ENCODE assay signal across 18 cellular contexts in genomic region chr15:90917569-90917968, GRCh38. TPM values are rescaled to one million over a fixed set of nuclear protein-coding genes. Genes with fewer than 3 reads are reported as not detected.
"Had no signal": no experiment of that assay in that cellular context is flagged by ENCODE, and none has a peak within 500 bp of the region (broad histone marks: within the 10 kb centered on the region; RNA-seq: fewer than 3 reads in every experiment).

No MANE protein-coding gene starts in this region.

- H3K4me2 ChIP-seq: smooth muscle cell had no signal

- FAIRE-seq: astrocyte had no signal

- H3K9me3 ChIP-seq: adrenal gland, breast epithelium, prostate gland, right lobe of liver, thoracic aorta, upper lobe of left lung had no signal

- H3K27ac ChIP-seq: adrenal gland, breast epithelium, epithelial cell of prostate, prostate gland, right lobe of liver, thoracic aorta had no signal

- H3K27me3 ChIP-seq: adrenal gland, breast epithelium, right lobe of liver, upper lobe of left lung had no signal

- DNase-seq: activated CD4-positive, alpha-beta T cell treated with anti-CD3 and anti-CD28 coated beads, Interleukin-2, amount 10 ng/mL, durations not matched to agents 24 days and 14 days; activated CD8-positive, alpha-beta T cell treated with anti-CD3 and anti-CD28 coated beads, Interleukin-2, amount 10 ng/mL, durations not matched to agents 7 days and 5 days; activated effector memory CD4-positive, alpha-beta T cell treated with anti-CD3 and anti-CD28 coated beads, Interleukin-2, amount 50 U/mL, for 16 hours; activated T-cell treated with anti-CD3 and anti-CD28 coated beads, Interleukin-2, amount 50 U/mL, for 4 hours; adrenal gland; effector memory CD4-positive, alpha-beta T cell; foreskin melanocyte; stimulated activated CD4-positive, alpha-beta T cell treated with anti-CD3 and anti-CD28 coated beads, Interleukin-4, amount 100 ng/mL, for 1 hour; upper lobe of left lung had no signal

- H3K4me1 ChIP-seq: breast epithelium, prostate gland had no signal

- H3K4me3 ChIP-seq: adrenal gland, breast epithelium, prostate gland, right lobe of liver, smooth muscle cell, thoracic aorta, upper lobe of left lung had no signal

- ATAC-seq: activated CD8-positive, alpha-beta T cell treated with anti-CD3 and anti-CD28 coated beads, Interleukin-2, amount 10 ng/mL, durations not matched to agents 7 days and 5 days; activated naive CD4-positive, alpha-beta T cell treated with anti-CD3 and anti-CD28 coated beads, Interleukin-2, amount 50 U/mL, for 72 hours; activated T-cell treated with anti-CD3 and anti-CD28 coated beads, Interleukin-2, amount 50 U/mL, for 4 hours; right lobe of liver had no signal

RNA-seq across cellular contexts. Expression of gene FES, which starts 33.3 kb away (rescaled TPM):
- polyA plus RNA-seq: neural cell had no signal
